In genomic region chr11:72773696-72774095, GRCh38 we compare ENCODE assay signal across 1 cellular context.
TF ChIP-seq lines count a peak whose summit lies in the region.

No MANE protein-coding gene starts in this region.

TF ChIP-seq in K562, 482 proteins besides CTCF, POLR2A, EP300 and RAD21:
- TF ChIP-seq ZNF24 (IDR thresholded peaks at IDR 0.05): peak; percentile 93
- TF ChIP-seq SOX6 (IDR thresholded peaks at IDR 0.05): 0 out of 2 replicates have a peak, but pooled peaks have one; percentile 12
- no peak for TF ChIP-seq NFYB (IDR thresholded peaks at IDR 0.05; ENCODE audit: extremely low read depth, insufficient read length)
- no peak for TF ChIP-seq NR1H2 (CRISPR knock-in tag; IDR thresholded peaks at IDR 0.05)
- TF ChIP-seq, protein P1, sequence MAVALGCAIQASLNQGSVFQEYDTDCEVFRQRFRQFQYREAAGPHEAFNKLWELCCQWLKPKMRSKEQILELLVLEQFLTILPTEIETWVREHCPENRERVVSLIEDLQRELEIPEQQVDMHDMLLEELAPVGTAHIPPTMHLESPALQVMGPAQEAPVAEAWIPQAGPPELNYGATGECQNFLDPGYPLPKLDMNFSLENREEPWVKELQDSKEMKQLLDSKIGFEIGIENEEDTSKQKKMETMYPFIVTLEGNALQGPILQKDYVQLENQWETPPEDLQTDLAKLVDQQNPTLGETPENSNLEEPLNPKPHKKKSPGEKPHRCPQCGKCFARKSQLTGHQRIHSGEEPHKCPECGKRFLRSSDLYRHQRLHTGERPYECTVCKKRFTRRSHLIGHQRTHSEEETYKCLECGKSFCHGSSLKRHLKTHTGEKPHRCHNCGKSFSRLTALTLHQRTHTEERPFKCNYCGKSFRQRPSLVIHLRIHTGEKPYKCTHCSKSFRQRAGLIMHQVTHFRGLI (CRISPR knock-in tag; IDR thresholded peaks at IDR 0.05): no peak
- no peak for TF ChIP-seq BHLHE40 (IDR thresholded peaks at IDR 0.05; ENCODE audit: low read length)
- TF ChIP-seq NCOA6 (IDR thresholded peaks at IDR 0.05): no peak
- TF ChIP-seq MED1 (CRISPR knock-in tag; IDR thresholded peaks at IDR 0.05; ENCODE audit: borderline replicate concordance): no peak
- 0 out of 2 replicates have a peak, but pooled peaks have one; percentile 3 for TF ChIP-seq ARID1B (IDR thresholded peaks at IDR 0.05)
- TF ChIP-seq DACH1 (IDR thresholded peaks at IDR 0.05; ENCODE audit: partially characterized antibody): no peak
- TF ChIP-seq ESRRA (IDR thresholded peaks at IDR 0.05; ENCODE audit: borderline replicate concordance, low read depth): no peak
- TF ChIP-seq KDM1A (IDR thresholded peaks at IDR 0.05): peak in 1 of 2 experiments; percentile 30; a peak in 1 of 4 replicates
- no peak for TF ChIP-seq DPF2 (IDR thresholded peaks at IDR 0.05)
- TF ChIP-seq RBBP5 (IDR thresholded peaks at IDR 0.05; ENCODE audit: borderline replicate concordance, insufficient read depth, low read length, poor library complexity, severe bottlenecking): peak; percentile 31
- TF ChIP-seq HNRNPK (IDR thresholded peaks at IDR 0.05; ENCODE audit: low read depth, low read length, poor library complexity, severe bottlenecking): no peak
TF ChIP-seq in K562: peak in this region for 5.
